Comparison of ENCODE assay signal across 9 cellular contexts in the genomic region with DNA sequence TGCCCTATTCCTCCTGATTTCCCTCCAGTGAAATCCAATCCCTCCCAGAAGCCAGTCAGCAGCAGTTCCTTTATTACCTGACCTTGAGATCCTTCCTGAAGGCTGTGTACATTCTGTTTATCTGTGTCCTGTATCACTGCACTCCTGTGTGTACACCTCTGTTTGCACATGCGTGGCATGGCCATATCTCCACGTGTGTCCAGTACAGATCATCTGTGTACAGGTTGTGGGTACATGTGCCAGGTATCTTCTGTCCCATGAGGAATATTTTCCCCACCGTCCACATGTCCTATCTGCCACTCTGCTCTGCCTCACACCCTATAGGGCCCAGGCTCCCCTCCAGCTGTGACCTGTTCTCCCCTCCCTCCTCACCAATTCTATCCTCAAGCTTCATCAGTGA. TPM values are rescaled to one million over a fixed set of nuclear protein-coding genes. Genes with fewer than 3 reads are reported as not detected.
A peak's percentile ranks its signal among the peaks of the same experiment; 100 is the strongest.
DNase-seq lines count a peak whose midpoint lies in the region; ATAC-seq and TF ChIP-seq lines count a peak whose summit lies in the region.
"Had no signal": no experiment of that assay in that cellular context is flagged by ENCODE, and none has a peak within 500 bp of the region (broad histone marks: within the 10 kb centered on the region; RNA-seq: fewer than 3 reads in every experiment).

No MANE protein-coding gene starts in this region.

- H3K27ac Mint-ChIP-seq in CD4-positive, alpha-beta memory T cell, result peak overlapping the region; percentile 98 to 100 (median 99)
- H3K27ac Mint-ChIP-seq in endothelial cell (ENCODE audit: unreplicated experiment), result peak overlapping the region; percentile 88

- peaks cover 0 to 1% of the 10 kb centered on the region in 2 donors for H3K27me3 Mint-ChIP-seq in CD4-positive, alpha-beta memory T cell
- H3K27me3 Mint-ChIP-seq in endothelial cell (ENCODE audit: unreplicated experiment), result peaks cover 10% of the 10 kb centered on the region

- peak overlapping the region; percentile 7 for H3K23ac ChIP-seq in trophoblast cell (ENCODE audit: low read length)

- peaks cover 27% of the 10 kb centered on the region for H3K79me1 ChIP-seq in trophoblast cell (ENCODE audit: low read length)

- peaks cover 37 to 95% (median 55%) of the 10 kb centered on the region in 4 donors for H3K4me1 Mint-ChIP-seq in CD4-positive, alpha-beta memory T cell
- H3K4me1 Mint-ChIP-seq in endothelial cell (ENCODE audit: unreplicated experiment), result peaks cover 51% of the 10 kb centered on the region

- H3K9me3 Mint-ChIP-seq in CD4-positive, alpha-beta memory T cell, result peaks cover 0 to 7% (median 0%) of the 10 kb centered on the region in 8 donors
- H3K9me3 Mint-ChIP-seq in endothelial cell (ENCODE audit: unreplicated experiment), result no peaks in the 10 kb centered on the region

- no peak overlapping the region for H4K12ac ChIP-seq in trophoblast cell (ENCODE audit: low read depth, low read length)

- no peak overlapping the region for H2BK5ac ChIP-seq in trophoblast cell (ENCODE audit: low read depth, low read length, poor library complexity)

- no peaks in the 10 kb centered on the region for H3K9me2 ChIP-seq in OCI-LY1 (ENCODE audit: low read depth, low read length)

- H3K79me2 ChIP-seq in OCI-LY1 (ENCODE audit: insufficient read depth, low read length), result peaks cover 19% of the 10 kb centered on the region; the same call in 1 of the 2 replicates
- peaks cover 39% of the 10 kb centered on the region for H3K79me2 ChIP-seq in trophoblast cell (ENCODE audit: control insufficient read depth, insufficient read depth, low read length, poor library complexity)

- no CpG with 5 or more reads among the region's 3 CpGs for WGBS in trophoblast cell (ENCODE audit: extremely low coverage, insufficient coverage, insufficient read length)

- CTCF ChIA-PET in CD4-positive, alpha-beta memory T cell (lab: Charles Lee; ENCODE audit: partially characterized antibody), result interaction anchor here (1.4 to 9.0 kb wide), 10 partner anchors 10 to 100 kb away, joined by 3 to 92 read pairs (median 16); a partner anchor contains a TSS

- H3K4me2 ChIP-seq in OCI-LY1 (ENCODE audit: low read length) (peak overlapping the region; percentile 7; the same call in 1 of the 2 replicates), trophoblast cell (ENCODE audit: low read length) (peak overlapping the region; percentile 4)

- H4K91ac ChIP-seq in trophoblast cell (ENCODE audit: low read depth, low read length), result no peak overlapping the region

- H3K36me3 ChIP-seq in CD4-positive, alpha-beta memory T cell (ENCODE audit: insufficient read depth, low read length), result peaks cover 44% of the 10 kb centered on the region
- H3K36me3 ChIP-seq in OCI-LY1 (ENCODE audit: insufficient read depth, low read length) (peaks cover 54% of the 10 kb centered on the region), trophoblast cell (ENCODE audit: control insufficient read depth in 1 of 2, insufficient read depth in 2 of 2, low read length in 2 of 2) (peaks cover 36 to 57% of the 10 kb centered on the region in 2 experiments)

- H3K9ac ChIP-seq in OCI-LY1 (ENCODE audit: low read length) (no peak overlapping the region; the same call in 1 of the 2 replicates), trophoblast cell (ENCODE audit: low read length) (no peak overlapping the region)

- H3K27ac ChIP-seq in CD4-positive, alpha-beta memory T cell (ENCODE audit: low read depth, low read length), result peak overlapping the region; percentile 90
- H3K27ac ChIP-seq in OCI-LY1 (ENCODE audit: low read depth, low read length, poor library complexity, severe bottlenecking) (no peak overlapping the region), trophoblast cell (ENCODE audit: low read depth, low read length) (no peak overlapping the region)

- peak overlapping the region; percentile 96 to 100 (median 100) for H3K4me3 Mint-ChIP-seq in CD4-positive, alpha-beta memory T cell
- peak overlapping the region; percentile 98 for H3K4me3 Mint-ChIP-seq in endothelial cell (ENCODE audit: unreplicated experiment)

- H2AK5ac ChIP-seq in trophoblast cell (ENCODE audit: low read length), result no peak overlapping the region

- H3K9me3 ChIP-seq in CD4-positive, alpha-beta memory T cell (ENCODE audit: control insufficient read depth in 1 of 2, low read length in 2 of 2), result no peaks in the 10 kb centered on the region
- no peaks in the 10 kb centered on the region for H3K9me3 ChIP-seq in OCI-LY1 (ENCODE audit: low read length)
- no peaks in the 10 kb centered on the region for H3K9me3 ChIP-seq in trophoblast cell (ENCODE audit: insufficient read depth, low read depth, low read length)

- TF ChIP-seq CTCF in OCI-LY1 (IDR thresholded peaks at IDR 0.05; ENCODE audit: low read length), result no peak
- no peak for TF ChIP-seq CTCF in endothelial cell (IDR thresholded peaks at IDR 0.05; ENCODE audit: unreplicated experiment)

- no peak for ATAC-seq in GM19395 (IDR thresholded peaks at IDR 0.05; ENCODE audit: unreplicated experiment)

- no peak overlapping the region for H4K8ac ChIP-seq in trophoblast cell (ENCODE audit: low read depth, low read length)

- H3K36me3 Mint-ChIP-seq in CD4-positive, alpha-beta memory T cell, result peaks cover 64 to 80% of the 10 kb centered on the region in 2 donors
- H3K36me3 Mint-ChIP-seq in endothelial cell (ENCODE audit: low read depth, unreplicated experiment), result peaks cover 47% of the 10 kb centered on the region

- intact Hi-C loops in CD4-positive, alpha-beta memory T cell (cut with micrococcal nuclease), result loop anchor here (1.0 to 5.0 kb wide), 3 partner anchors 8 to 494 kb away; a partner anchor contains a TSS

- no peak overlapping the region for H2AFZ ChIP-seq in OCI-LY1 (ENCODE audit: low read length)
- H2AFZ ChIP-seq in trophoblast cell (ENCODE audit: insufficient read depth, low read length, poor library complexity), result no peak overlapping the region

- POLR2A ChIA-PET in CD4-positive, alpha-beta memory T cell (lab: Charles Lee; ENCODE audit: partially characterized antibody), result interaction anchor here (0.8 to 16.6 kb wide), 19 partner anchors 10 to 454 kb away, joined by 3 to 325 read pairs (median 5); a partner anchor contains a TSS

- H4K20me1 ChIP-seq in OCI-LY1 (ENCODE audit: insufficient read depth, low read length), result no peaks in the 10 kb centered on the region

- no peak overlapping the region for H2BK12ac ChIP-seq in trophoblast cell (ENCODE audit: low read length)

- no peak overlapping the region for H3K14ac ChIP-seq in trophoblast cell (ENCODE audit: low read length)

- H3K18ac ChIP-seq in trophoblast cell (ENCODE audit: low read length), result no peak overlapping the region

- peak in 1 of 5 donors; percentile 47 for DNase-seq in CD4-positive, alpha-beta memory T cell
- DNase-seq in endothelial cell (ENCODE audit: low spot score), result no peak
- no peak for DNase-seq in trophoblast cell
- no peak for DNase-seq in DMS114 treated with DMSO at 0.1 percent for 48 hours (lab: John Stamatoyannopoulos, UW; ENCODE audit: unreplicated experiment)
- no peak for DNase-seq in superior temporal gyrus (ENCODE audit: extremely low spot score)
- no peak for DNase-seq in effector CD8-positive, alpha-beta T cell (lab: John Stamatoyannopoulos, UW)
- DNase-seq: stimulated activated CD4-positive, alpha-beta T cell treated with anti-CD3 and anti-CD28 coated beads, Interleukin-4, amount 100 ng/mL, for 4 hours had no signal

- H3K4me3 ChIP-seq in CD4-positive, alpha-beta memory T cell (ENCODE audit: low read length in 2 of 2), result peak overlapping the region; percentile 89 to 93
- H3K4me3 ChIP-seq in OCI-LY1 (ENCODE audit: low read depth, low read length, poor library complexity, severe bottlenecking) (no peak overlapping the region), trophoblast cell (ENCODE audit: low read depth, low read length) (no peak overlapping the region)

- peaks cover 72% of the 10 kb centered on the region for H3K4me1 ChIP-seq in CD4-positive, alpha-beta memory T cell (ENCODE audit: insufficient read depth, low read length)
- H3K4me1 ChIP-seq in OCI-LY1 (ENCODE audit: insufficient read depth, low read length, severe bottlenecking) (peaks cover 43% of the 10 kb centered on the region), trophoblast cell (ENCODE audit: control insufficient read depth in 1 of 2, insufficient read depth in 2 of 2, low read length in 2 of 2) (peaks cover 19 to 23% of the 10 kb centered on the region in 2 experiments)

- peaks cover 3% of the 10 kb centered on the region; the same call in 1 of the 2 replicates for H3F3A ChIP-seq in OCI-LY1 (ENCODE audit: insufficient read depth, low read length)

- H3K4ac ChIP-seq in trophoblast cell (ENCODE audit: low read depth, low read length), result peak overlapping the region; percentile 63

- no peaks in the 10 kb centered on the region for H3K27me3 ChIP-seq in CD4-positive, alpha-beta memory T cell (ENCODE audit: insufficient read depth, low read length)
- H3K27me3 ChIP-seq in OCI-LY1 (ENCODE audit: insufficient read depth, low read length) (no peaks in the 10 kb centered on the region), trophoblast cell (ENCODE audit: insufficient read depth, low read length) (no peaks in the 10 kb centered on the region)

- H2BK120ac ChIP-seq in trophoblast cell (ENCODE audit: insufficient read depth, low read length, poor library complexity), result no peak overlapping the region

RNA-seq across cellular contexts. Expression of a gene that starts 2.8 kb away (rescaled TPM):
- 100 to 1,000 TPM; 478 to 483 TPM for total RNA-seq in CD4-positive, alpha-beta memory T cell
- polyA plus RNA-seq in CD4-positive, alpha-beta memory T cell, result 100 to 1,000 TPM in 1 of 2 donors, 10 to 100 TPM in 1; 66.2 to 100 TPM
- 180 TPM for total RNA-seq in endothelial cell (ENCODE audit: unreplicated experiment)
- 123 and 125 TPM in 2 replicates for polyA plus RNA-seq in trophoblast cell (2013)

RNA-seq across cellular contexts. Expression of a gene that starts 3.6 kb away (rescaled TPM):
- total RNA-seq in CD4-positive, alpha-beta memory T cell, result 1 to 10 TPM; 4.5 to 4.9 TPM
- polyA plus RNA-seq in CD4-positive, alpha-beta memory T cell, result 1 to 10 TPM; 3.6 to 3.9 TPM
- 27.8 TPM for total RNA-seq in endothelial cell (ENCODE audit: unreplicated experiment)
- 75.7 and 77.7 TPM in 2 replicates for polyA plus RNA-seq in trophoblast cell (2013)

RNA-seq across cellular contexts. Expression of a gene that starts 9.0 kb away (rescaled TPM):
- total RNA-seq in CD4-positive, alpha-beta memory T cell, result 1 to 10 TPM; 2.4 to 3.5 TPM
- 1 to 10 TPM; 1.4 to 3.6 TPM for polyA plus RNA-seq in CD4-positive, alpha-beta memory T cell
- total RNA-seq in endothelial cell (ENCODE audit: unreplicated experiment), result 1.0 TPM
- 1.00 and 1.1 TPM in 2 replicates for polyA plus RNA-seq in trophoblast cell (2013)

RNA-seq across cellular contexts. Expression of a gene that starts 14.0 kb away (rescaled TPM):
- 10 to 100 TPM; 36.8 to 42.8 TPM for total RNA-seq in CD4-positive, alpha-beta memory T cell
- polyA plus RNA-seq in CD4-positive, alpha-beta memory T cell, result 10 to 100 TPM in 1 of 2 donors, 1 to 10 TPM in 1; 4.9 to 14.2 TPM
- 4.1 TPM for total RNA-seq in endothelial cell (ENCODE audit: unreplicated experiment)
- polyA plus RNA-seq in trophoblast cell (2013), result 2.3 and 2.5 TPM in 2 replicates

RNA-seq across cellular contexts. Expression of a gene that starts 20.2 kb away (rescaled TPM):
- total RNA-seq in CD4-positive, alpha-beta memory T cell, result 1 to 10 TPM; 4.6 to 8.3 TPM
- not detected for polyA plus RNA-seq in CD4-positive, alpha-beta memory T cell
- 1.5 TPM for total RNA-seq in endothelial cell (ENCODE audit: unreplicated experiment)
- 0.77 and 0.82 TPM in 2 replicates for polyA plus RNA-seq in trophoblast cell (2013)

Comparison
In these comparisons a context has a peak if more than half of its experiments do, and no peak if none do; other contexts are left out.
1. H3K4me3 ChIP-seq: peak in CD4-positive, alpha-beta memory T cell (2 of 2); none in OCI-LY1 (single experiment) and trophoblast cell (single experiment).